In the genomic region with DNA sequence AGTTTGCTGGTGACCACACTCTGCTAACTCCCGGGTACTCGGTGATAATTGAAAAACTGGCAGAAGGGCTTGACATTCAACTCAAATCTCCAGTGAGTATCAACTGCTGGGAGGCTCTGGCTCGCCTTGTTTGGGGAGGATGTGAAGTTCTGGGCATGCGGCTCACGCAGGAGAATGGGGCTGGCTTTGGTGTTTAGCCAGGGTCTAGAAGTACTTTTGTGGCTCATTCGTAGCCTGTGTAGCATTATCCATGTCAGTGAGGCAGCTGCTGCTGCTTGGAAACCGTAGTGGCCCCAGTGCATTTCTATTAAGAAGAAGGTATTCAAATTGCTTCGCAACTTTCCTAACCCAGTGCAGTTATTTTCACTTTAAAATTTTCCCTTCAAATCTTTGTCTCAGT, we compare ENCODE assay signal across 23 cellular contexts. TPM values are rescaled to one million over a fixed set of nuclear protein-coding genes. Genes with fewer than 3 reads are reported as not detected.
DNase-seq lines count a peak whose midpoint lies in the region; ATAC-seq and TF ChIP-seq lines count a peak whose summit lies in the region.
"Had no signal": no experiment of that assay in that cellular context is flagged by ENCODE, and none has a peak within 500 bp of the region (broad histone marks: within the 10 kb centered on the region; RNA-seq: fewer than 3 reads in every experiment).

No MANE protein-coding gene starts in this region.

- no peak overlapping the region for H3K4me3 Mint-ChIP-seq in activated naive CD8-positive, alpha-beta T cell treated with anti-CD3 and anti-CD28 coated beads, Interleukin-2, amount 50 U/mL, for 24 hours
- no peak overlapping the region for H3K4me3 Mint-ChIP-seq in activated T-helper 17 cell treated with anti-CD3 and anti-CD28 coated beads, Interleukin-2, amount 50 U/mL, for 72 hours
- H3K4me3 Mint-ChIP-seq: neural crest cell; stimulated activated effector memory CD8-positive, alpha-beta T cell treated with anti-CD3 and anti-CD28 coated beads, Interleukin-12 subunit alpha, Interleukin-12 subunit beta, amount 100 ng/mL, for 72 hours; T-helper 2 cell treated with Interferon-gamma antibody and Interleukin-4, amounts not matched to agents 5 μg/mL and 100 μg/mL, for 36 hours had no signal

- no peaks in the 10 kb centered on the region for H3K9me3 ChIP-seq in thyroid gland

- TF ChIP-seq CTCF in thyroid gland (IDR thresholded peaks at IDR 0.05) (no peak), GM20000 (IDR thresholded peaks at IDR 0.05; ENCODE audit: extremely low read depth, missing control alignments) (no peak)

- peak; percentile 33 for DNase-seq in NCI-H748 (lab: John Stamatoyannopoulos, UW; ENCODE audit: unreplicated experiment)
- no peak for DNase-seq in NCI-H748 treated with DMSO at 0.1 percent for 48 hours (lab: John Stamatoyannopoulos, UW)
- DNase-seq in NCI-H2171 treated with DMSO at 0.1 percent for 48 hours (lab: John Stamatoyannopoulos, UW): peak; percentile 58
- DNase-seq in head of caudate nucleus: peak in 24 of 42 donors; percentile 10 to 58 (median 34)
- DNase-seq in thyroid gland: peak; percentile 83 to 85
- no peak for DNase-seq in activated naive CD8-positive, alpha-beta T cell treated with anti-CD3 and anti-CD28 coated beads, Interleukin-2, amount 50 U/mL, for 24 hours
- no peak for DNase-seq in GM20000 (ENCODE audit: low spot score)
- DNase-seq: ACHN, erythroblast, glutamatergic neuron, GM23248, islet precursor cell, mesendoderm, retina had no signal

- no peaks in the 10 kb centered on the region for H3K27me3 Mint-ChIP-seq in activated naive CD8-positive, alpha-beta T cell treated with anti-CD3 and anti-CD28 coated beads, Interleukin-2, amount 50 U/mL, for 24 hours
- no peaks in the 10 kb centered on the region for H3K27me3 Mint-ChIP-seq in activated T-helper 17 cell treated with anti-CD3 and anti-CD28 coated beads, Interleukin-2, amount 50 U/mL, for 72 hours

- peaks cover 6% of the 10 kb centered on the region for H3K4me1 Mint-ChIP-seq in activated naive CD8-positive, alpha-beta T cell treated with anti-CD3 and anti-CD28 coated beads, Interleukin-2, amount 50 U/mL, for 24 hours
- peaks cover 7% of the 10 kb centered on the region for H3K4me1 Mint-ChIP-seq in activated T-helper 17 cell treated with anti-CD3 and anti-CD28 coated beads, Interleukin-2, amount 50 U/mL, for 72 hours
- H3K4me1 Mint-ChIP-seq: neural crest cell had no signal

- H3K9me3 Mint-ChIP-seq in activated naive CD8-positive, alpha-beta T cell treated with anti-CD3 and anti-CD28 coated beads, Interleukin-2, amount 50 U/mL, for 24 hours: no peaks in the 10 kb centered on the region
- no peaks in the 10 kb centered on the region for H3K9me3 Mint-ChIP-seq in activated T-helper 17 cell treated with anti-CD3 and anti-CD28 coated beads, Interleukin-2, amount 50 U/mL, for 72 hours
- H3K9me3 Mint-ChIP-seq: activated T-helper 2 cell treated with anti-CD3 and anti-CD28 coated beads, Interferon-gamma antibody, Interleukin-2, Interleukin-4, amounts not matched to agents 10 μg/mL and 5 μg/mL and 100 μg/mL, durations not matched to agents 14 hours and 24 hours and 36 hours; neural crest cell; stimulated activated effector memory CD8-positive, alpha-beta T cell treated with anti-CD3 and anti-CD28 coated beads, Interleukin-12 subunit alpha, Interleukin-12 subunit beta, amount 100 ng/mL, for 72 hours; T-helper 2 cell treated with Interferon-gamma antibody and Interleukin-4, amounts not matched to agents 5 μg/mL and 100 μg/mL, for 36 hours had no signal

- 47 to 49% methylated on average over 8 of the region's 8 CpGs for WGBS in thyroid gland, 2 donors

- peaks cover 66 to 70% of the 10 kb centered on the region in 2 donors for H3K4me1 ChIP-seq in thyroid gland

- H3K36me3 Mint-ChIP-seq in activated naive CD8-positive, alpha-beta T cell treated with anti-CD3 and anti-CD28 coated beads, Interleukin-2, amount 50 U/mL, for 24 hours (ENCODE audit: low read depth): peaks cover 14% of the 10 kb centered on the region
- peaks cover 36% of the 10 kb centered on the region for H3K36me3 Mint-ChIP-seq in activated T-helper 17 cell treated with anti-CD3 and anti-CD28 coated beads, Interleukin-2, amount 50 U/mL, for 72 hours (ENCODE audit: low read depth)
- H3K36me3 Mint-ChIP-seq: stimulated activated effector memory CD8-positive, alpha-beta T cell treated with anti-CD3 and anti-CD28 coated beads, Interleukin-12 subunit alpha, Interleukin-12 subunit beta, amount 100 ng/mL, for 72 hours had no signal

- no peaks in the 10 kb centered on the region for H3K36me3 ChIP-seq in thyroid gland
- H3K36me3 ChIP-seq: cardiac muscle cell had no signal

- H3K27ac ChIP-seq in thyroid gland: peak overlapping the region; percentile 84 to 97 (median 93)
- H3K27ac ChIP-seq: cardiac muscle cell, GM23248, KMS-11, SK-N-MC had no signal

- H3K27ac Mint-ChIP-seq in activated naive CD8-positive, alpha-beta T cell treated with anti-CD3 and anti-CD28 coated beads, Interleukin-2, amount 50 U/mL, for 24 hours: no peak overlapping the region
- no peak overlapping the region for H3K27ac Mint-ChIP-seq in activated T-helper 17 cell treated with anti-CD3 and anti-CD28 coated beads, Interleukin-2, amount 50 U/mL, for 72 hours
- H3K27ac Mint-ChIP-seq: activated T-helper 2 cell treated with anti-CD3 and anti-CD28 coated beads, Interferon-gamma antibody, Interleukin-2, Interleukin-4, amounts not matched to agents 10 μg/mL and 5 μg/mL and 100 μg/mL, durations not matched to agents 14 hours and 24 hours and 36 hours; stimulated activated effector memory CD8-positive, alpha-beta T cell treated with anti-CD3 and anti-CD28 coated beads, Interleukin-12 subunit alpha, Interleukin-12 subunit beta, amount 100 ng/mL, for 72 hours; T-helper 2 cell treated with Interferon-gamma antibody and Interleukin-4, amounts not matched to agents 5 μg/mL and 100 μg/mL, for 36 hours had no signal

- peak in 1 of 2 donors; percentile 55 for TF ChIP-seq POLR2A in thyroid gland (IDR thresholded peaks at IDR 0.05)

- no peak overlapping the region for H3K4me3 ChIP-seq in thyroid gland (replicated peaks in 1 of 3)
- H3K4me3 ChIP-seq: cardiac muscle cell, GM23248, SK-N-MC had no signal

- intact Hi-C loops in head of caudate nucleus (cut with DNase I): no loop called here
- intact Hi-C loops in thyroid gland (cut with DNase I): no loop called here

- no peaks in the 10 kb centered on the region for H3K27me3 ChIP-seq in thyroid gland
- H3K27me3 ChIP-seq: cardiac muscle cell had no signal

- ATAC-seq in activated naive CD8-positive, alpha-beta T cell treated with anti-CD3 and anti-CD28 coated beads, Interleukin-2, amount 50 U/mL, for 24 hours: no peak
- no peak for ATAC-seq in activated T-helper 17 cell treated with anti-CD3 and anti-CD28 coated beads, Interleukin-2, amount 50 U/mL, for 72 hours (replicated peaks)
- ATAC-seq: Panc1; stimulated activated effector memory CD8-positive, alpha-beta T cell treated with anti-CD3 and anti-CD28 coated beads, Interleukin-12 subunit alpha, Interleukin-12 subunit beta, amount 100 ng/mL, for 72 hours had no signal

RNA-seq across cellular contexts. Expression of gene KDM1B, which starts 52.2 kb away (rescaled TPM):
- total RNA-seq in thyroid gland: 10 to 100 TPM; 46.2 to 89.5 (median 70.8) TPM
- 1 to 10 TPM; 5.5 to 8.7 TPM for total RNA-seq in activated T-helper 17 cell treated with anti-CD3 and anti-CD28 coated beads, Interleukin-2, amount 50 U/mL, for 72 hours

RNA-seq across cellular contexts. Expression of gene TPMT, which starts 52.6 kb away (rescaled TPM):
- 100 to 1,000 TPM in 3 of 4 donors, 10 to 100 TPM in 1; 76.7 to 142 (median 113) TPM for total RNA-seq in thyroid gland
- 1 to 10 TPM; 5.3 to 8.2 TPM for total RNA-seq in activated T-helper 17 cell treated with anti-CD3 and anti-CD28 coated beads, Interleukin-2, amount 50 U/mL, for 72 hours

RNA-seq across cellular contexts. Expression of gene DEK, which starts 56.9 kb away (rescaled TPM):
- 100 to 1,000 TPM; 165 to 211 (median 207) TPM for total RNA-seq in thyroid gland
- total RNA-seq in activated T-helper 17 cell treated with anti-CD3 and anti-CD28 coated beads, Interleukin-2, amount 50 U/mL, for 72 hours: 100 to 1,000 TPM; 111 to 132 TPM

Comparison
In these comparisons a context has a peak if more than half of its experiments do, and no peak if none do; other contexts are left out.
1. DNase-seq: peak in NCI-H748 (single experiment), NCI-H2171 treated with DMSO at 0.1 percent for 48 hours (single experiment), head of caudate nucleus (24 of 42) and thyroid gland (2 of 2); none in NCI-H748 treated with DMSO at 0.1 percent for 48 hours (single experiment), activated naive CD8-positive, alpha-beta T cell treated with anti-CD3 and anti-CD28 coated beads, Interleukin-2, amount 50 U/mL, for 24 hours (single experiment) and GM20000 (single experiment).
2. RNA of gene KDM1B, which starts 52.2 kb away (total RNA-seq): 46.2 to 89.5 TPM in thyroid gland; 5.5 to 8.7 TPM in activated T-helper 17 cell treated with anti-CD3 and anti-CD28 coated beads, Interleukin-2, amount 50 U/mL, for 72 hours; every median in the first group is over 4 times any median in the second.
3. RNA of gene TPMT, which starts 52.6 kb away (total RNA-seq): 76.7 to 142 TPM in thyroid gland; 5.3 to 8.2 TPM in activated T-helper 17 cell treated with anti-CD3 and anti-CD28 coated beads, Interleukin-2, amount 50 U/mL, for 72 hours; every median in the first group is over 4 times any median in the second.